9 cellular contexts compared by ENCODE assay signal in the genomic region with DNA sequence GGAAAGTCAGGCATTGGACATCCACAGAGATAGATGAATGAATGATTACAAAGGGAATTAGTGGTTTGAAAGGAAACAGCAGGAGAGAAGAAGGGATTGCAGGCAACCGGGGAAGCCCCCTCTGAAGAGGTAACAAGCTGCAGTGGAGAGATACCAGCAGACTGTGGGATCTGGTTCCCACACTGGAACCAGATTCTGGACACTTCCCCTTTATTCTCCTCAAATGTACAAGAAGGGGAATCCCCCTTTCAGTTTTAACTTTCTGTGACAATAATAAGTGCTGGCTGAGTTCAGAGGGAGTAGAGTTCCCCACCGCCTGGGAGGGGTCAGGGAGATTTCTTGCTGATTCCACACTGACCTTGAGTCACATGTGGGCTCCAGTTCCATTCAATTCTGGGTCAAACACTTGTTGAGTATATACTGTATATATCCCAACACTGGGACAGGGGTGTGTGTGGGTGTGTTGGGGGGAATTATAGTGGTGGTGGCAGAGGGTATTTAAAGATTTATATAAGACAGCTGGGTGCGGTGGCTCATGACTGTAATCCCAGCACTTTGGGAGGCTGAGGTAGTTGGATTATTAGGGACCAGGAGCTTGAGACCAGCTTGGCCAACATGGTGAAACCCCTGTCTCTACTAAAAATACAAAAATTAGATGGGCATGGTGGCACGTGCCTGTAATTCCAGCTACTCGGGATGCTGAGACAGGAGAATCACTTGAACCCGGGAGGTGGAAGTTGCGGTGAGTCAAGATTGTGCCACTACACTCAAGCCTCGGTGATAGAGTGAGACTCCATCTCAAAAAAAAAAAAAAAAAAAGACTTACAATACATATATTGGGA. TPM values are rescaled to one million over a fixed set of nuclear protein-coding genes. Genes with fewer than 3 reads are reported as not detected.
DNase-seq lines count a peak whose midpoint lies in the region; ATAC-seq and TF ChIP-seq lines count a peak whose summit lies in the region.
"Had no signal": no experiment of that assay in that cellular context is flagged by ENCODE, and none has a peak within 500 bp of the region (broad histone marks: within the 10 kb centered on the region; RNA-seq: fewer than 3 reads in every experiment).

No MANE protein-coding gene starts in this region.

- H3K36me3 Mint-ChIP-seq in activated CD4-positive, alpha-beta T cell treated with anti-CD3 and anti-CD28 coated beads, Interleukin-2, amount 10 ng/mL, durations not matched to agents 24 days and 14 days (ENCODE audit: low read depth) = peaks cover 2% of the 10 kb centered on the region
- H3K36me3 Mint-ChIP-seq: activated naive CD4-positive, alpha-beta T cell treated with anti-CD3 and anti-CD28 coated beads, Interleukin-2, amount 50 U/mL, for 72 hours had no signal

- intact Hi-C loops in activated CD4-positive, alpha-beta T cell treated with anti-CD3 and anti-CD28 coated beads, Interleukin-2, amount 10 ng/mL, durations not matched to agents 24 days and 14 days (cut with micrococcal nuclease) = no loop called here
- intact Hi-C loops in heart right ventricle (cut with DNase I) = loop anchor here in 2 of 10 donors (5.0 kb wide), 2 partner anchors 60 to 70 kb away; no protein-coding TSS in a partner anchor

- TF ChIP-seq CTCF in RWPE1 (conservative IDR thresholded peaks at IDR 0.05; ENCODE audit: low read depth) = no peak
- TF ChIP-seq CTCF in heart right ventricle (IDR thresholded peaks at IDR 0.05) = no peak
- TF ChIP-seq CTCF in thoracic aorta (IDR thresholded peaks at IDR 0.05) = no peak

- POLR2A ChIA-PET in RWPE1 (lab: Yijun Ruan, JAX; ENCODE audit: low non-redundant PET) = no interaction called here

- no peak for ATAC-seq in heart right ventricle
- no peak for ATAC-seq in thoracic aorta (ENCODE audit: insufficient number of reproducible peaks, low FRiP score, low read depth)

- no peaks in the 10 kb centered on the region for H3K36me3 ChIP-seq in heart right ventricle
- H3K36me3 ChIP-seq in thoracic aorta = no peaks in the 10 kb centered on the region

- CTCF ChIA-PET in RWPE1 (lab: Yijun Ruan, JAX) = no interaction called here

- H3K27me3 ChIP-seq in heart right ventricle (no peaks in the 10 kb centered on the region), thoracic aorta (replicated peaks; ENCODE audit: insufficient read depth) (no peaks in the 10 kb centered on the region)

- peaks cover 65% of the 10 kb centered on the region for H3K4me1 Mint-ChIP-seq in activated CD4-positive, alpha-beta T cell treated with anti-CD3 and anti-CD28 coated beads, Interleukin-2, amount 10 ng/mL, durations not matched to agents 24 days and 14 days

- H3K4me3 ChIP-seq in heart right ventricle = no peak overlapping the region
- H3K4me3 ChIP-seq in thoracic aorta = no peak overlapping the region

- no peaks in the 10 kb centered on the region for H3K9me3 ChIP-seq in heart right ventricle
- no peaks in the 10 kb centered on the region for H3K9me3 ChIP-seq in thoracic aorta

- no peaks in the 10 kb centered on the region for H3K9me3 Mint-ChIP-seq in activated CD4-positive, alpha-beta T cell treated with anti-CD3 and anti-CD28 coated beads, Interleukin-2, amount 10 ng/mL, durations not matched to agents 24 days and 14 days
- H3K9me3 Mint-ChIP-seq: activated naive CD4-positive, alpha-beta T cell treated with anti-CD3 and anti-CD28 coated beads, Interleukin-2, amount 50 U/mL, for 72 hours had no signal

- 73 to 77% methylated on average over 8 of the region's 8 CpGs for WGBS in heart right ventricle, 2 donors

- H3K4me1 ChIP-seq in heart right ventricle (peaks cover 41 to 97% (median 86%) of the 10 kb centered on the region in 9 donors), thoracic aorta (ENCODE audit: control insufficient read depth in 1 of 2, low read depth in 2 of 2) (peaks cover 60 to 86% of the 10 kb centered on the region in 2 donors)

- H3K27ac Mint-ChIP-seq in activated CD4-positive, alpha-beta T cell treated with anti-CD3 and anti-CD28 coated beads, Interleukin-2, amount 10 ng/mL, durations not matched to agents 24 days and 14 days = peak overlapping the region; percentile 80

- peak overlapping the region; percentile 50 for H3K4me3 Mint-ChIP-seq in activated CD4-positive, alpha-beta T cell treated with anti-CD3 and anti-CD28 coated beads, Interleukin-2, amount 10 ng/mL, durations not matched to agents 24 days and 14 days

- H3K27ac ChIP-seq in RWPE1 (peak overlapping the region; percentile 100), heart right ventricle (peak overlapping the region in 9 of 10 donors; percentile 69 to 97 (median 93)), thoracic aorta (peak overlapping the region; percentile 36 to 94)

- DNase-seq in activated CD4-positive, alpha-beta T cell treated with anti-CD3 and anti-CD28 coated beads, Interleukin-2, amount 10 ng/mL, durations not matched to agents 24 days and 14 days = peak; percentile 70
- no peak for DNase-seq in activated CD4-positive, alpha-beta T cell treated with anti-CD3 and anti-CD28 coated beads, Interleukin-2, amount 50 U/mL, for 1 hour
- DNase-seq in RWPE1 (ENCODE audit: low spot score) (no peak), heart right ventricle (no peak), thoracic aorta (ENCODE audit: low spot score) (no peak), foreskin melanocyte (no peak)
- no peak for DNase-seq in activated CD8-positive, alpha-beta memory T cell treated with anti-CD3 and anti-CD28 coated beads for 24 hours
- no peak for DNase-seq in stimulated activated naive CD4-positive, alpha-beta T cell (lab: John Stamatoyannopoulos, UW)

- no peaks in the 10 kb centered on the region for H3K27me3 Mint-ChIP-seq in activated CD4-positive, alpha-beta T cell treated with anti-CD3 and anti-CD28 coated beads, Interleukin-2, amount 10 ng/mL, durations not matched to agents 24 days and 14 days

RNA-seq across cellular contexts. Expression of gene DDIT4, which starts 16.5 kb away (rescaled TPM):
- total RNA-seq in activated CD4-positive, alpha-beta T cell treated with anti-CD3 and anti-CD28 coated beads, Interleukin-2, amount 10 ng/mL, durations not matched to agents 24 days and 14 days = 260 and 271 TPM in 2 replicates
- total RNA-seq in heart right ventricle (100 to 1,000 TPM in 1 of 10 donors, 10 to 100 TPM in 9; 13.6 to 102 (median 30.2) TPM), thoracic aorta (100 to 1,000 TPM; 163 to 374 TPM)
- 100 to 1,000 TPM in 1 of 2 donors, 10 to 100 TPM in 1; 64.7 to 135 TPM for polyA plus RNA-seq in heart right ventricle

RNA-seq across cellular contexts. Expression of gene ASCC1, which starts 41.2 kb away (rescaled TPM):
- 33.6 and 34.1 TPM in 2 replicates for total RNA-seq in activated CD4-positive, alpha-beta T cell treated with anti-CD3 and anti-CD28 coated beads, Interleukin-2, amount 10 ng/mL, durations not matched to agents 24 days and 14 days
- total RNA-seq in heart right ventricle (10 to 100 TPM; 25.2 to 40.5 (median 33.0) TPM), thoracic aorta (10 to 100 TPM; 15.2 to 30.3 TPM)
- polyA plus RNA-seq in heart right ventricle = 10 to 100 TPM in 1 of 2 donors, 1 to 10 TPM in 1; 8.4 to 35.8 TPM

RNA-seq across cellular contexts. Expression of gene ANAPC16, which starts 41.5 kb away (rescaled TPM):
- 73.2 and 74.3 TPM in 2 replicates for total RNA-seq in activated CD4-positive, alpha-beta T cell treated with anti-CD3 and anti-CD28 coated beads, Interleukin-2, amount 10 ng/mL, durations not matched to agents 24 days and 14 days
- total RNA-seq in heart right ventricle = 100 to 1,000 TPM; 181 to 246 (median 221) TPM
- polyA plus RNA-seq in heart right ventricle = 100 to 1,000 TPM; 129 to 149 TPM
- total RNA-seq in thoracic aorta = 10 to 100 TPM; 44.0 to 46.7 TPM
